Comparison of ENCODE assay signal across 28 cellular contexts in the genomic region with DNA sequence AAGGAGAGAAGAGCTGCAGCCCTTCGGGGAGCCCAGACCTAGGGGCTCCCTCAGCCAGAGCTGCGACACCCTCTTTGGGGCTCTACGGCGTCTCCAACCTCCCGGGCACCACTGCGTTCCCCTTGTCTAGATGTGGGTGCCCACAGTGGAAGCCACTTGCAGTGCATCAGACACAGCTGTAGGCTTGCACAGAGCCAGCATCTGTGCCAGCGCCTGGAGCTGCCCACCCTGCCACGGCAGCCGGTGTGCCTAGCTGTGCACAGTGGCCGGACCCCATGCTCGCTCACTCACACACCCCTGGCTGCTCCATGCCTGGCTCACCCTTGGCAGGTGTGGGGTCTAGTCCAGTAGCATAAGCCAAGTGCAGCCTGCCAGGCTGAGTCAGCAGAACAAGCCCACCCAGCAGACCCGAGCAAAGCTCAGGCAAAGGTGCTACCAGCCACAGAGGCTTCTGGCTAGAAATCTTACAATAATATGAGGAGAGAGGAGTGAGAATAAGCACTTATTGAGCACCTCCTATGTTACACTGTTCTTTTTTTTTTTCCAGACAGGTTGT.
"Had no signal": no experiment of that assay in that cellular context is flagged by ENCODE, and none has a peak within 500 bp of the region (broad histone marks: within the 10 kb centered on the region; RNA-seq: fewer than 3 reads in every experiment).

No MANE protein-coding gene starts in this region.

- H3K9ac ChIP-seq: neural progenitor cell had no signal

- FAIRE-seq: keratinocyte, pancreas, small intestine had no signal

- H3K36me3 Mint-ChIP-seq: mesothelial cell of epicardium; natural killer cell; neural progenitor cell; stimulated activated effector memory CD8-positive, alpha-beta T cell treated with anti-CD3 and anti-CD28 coated beads, Interleukin-12 subunit alpha, Interleukin-12 subunit beta, amount 100 ng/mL, for 72 hours had no signal

- H3K9me3 Mint-ChIP-seq: mesothelial cell of epicardium; natural killer cell; neural progenitor cell; stimulated activated effector memory CD8-positive, alpha-beta T cell treated with anti-CD3 and anti-CD28 coated beads, Interleukin-12 subunit alpha, Interleukin-12 subunit beta, amount 100 ng/mL, for 72 hours had no signal

- H3K4me3 Mint-ChIP-seq: mesothelial cell of epicardium; naive B cell; natural killer cell; nephron progenitor cell; neural progenitor cell; stimulated activated effector memory CD8-positive, alpha-beta T cell treated with anti-CD3 and anti-CD28 coated beads, Interleukin-12 subunit alpha, Interleukin-12 subunit beta, amount 100 ng/mL, for 72 hours; stimulated activated naive CD8-positive, alpha-beta T cell treated with anti-CD3 and anti-CD28 coated beads, Interleukin-15, Interleukin-2, amounts not matched to agents 100 ng/mL and 50 ng/mL, for 24 hours had no signal

- H3K27ac ChIP-seq: neural progenitor cell, prostate gland, sigmoid colon, spleen, suprapubic skin, thoracic aorta, tibial artery, upper lobe of right lung, uterus had no signal

- H3K4me1 Mint-ChIP-seq: natural killer cell had no signal

- H3K4me3 ChIP-seq: lung, neural progenitor cell, prostate gland, sigmoid colon, spleen, suprapubic skin, thoracic aorta, tibial artery, upper lobe of right lung, uterus had no signal

- H3K4me2 ChIP-seq: neural progenitor cell had no signal

- DNase-seq: hippocampal formation; kidney glomerular epithelial cell; left cardiac atrium; left ventricle myocardium superior; naive B cell; natural killer cell; retina; right cardiac atrium; sigmoid colon; spleen; stimulated activated CD4-positive, alpha-beta T cell treated with anti-CD3 and anti-CD28 coated beads, Interleukin-4, amount 100 ng/mL, for 24 hours; stimulated activated naive CD4-positive, alpha-beta T cell; tibial artery; trophoblast cell; upper lobe of right lung; uterus had no signal

- H3K9me3 ChIP-seq: pancreas, prostate gland, sigmoid colon, suprapubic skin, thoracic aorta, tibial artery, upper lobe of right lung, uterus had no signal

- ATAC-seq: left cardiac atrium; left ventricle myocardium superior; right cardiac atrium; stimulated activated effector memory CD8-positive, alpha-beta T cell treated with anti-CD3 and anti-CD28 coated beads, Interleukin-12 subunit alpha, Interleukin-12 subunit beta, amount 100 ng/mL, for 72 hours; upper lobe of right lung had no signal

- H3K36me3 ChIP-seq: neural progenitor cell, pancreas, prostate gland, sigmoid colon, spleen, suprapubic skin, thoracic aorta, tibial artery, upper lobe of right lung, uterus had no signal

- H3K4me1 ChIP-seq: neural progenitor cell, prostate gland, sigmoid colon, spleen, suprapubic skin, tibial artery, upper lobe of right lung, uterus had no signal

- H3K27me3 Mint-ChIP-seq: stimulated activated naive CD8-positive, alpha-beta T cell treated with anti-CD3 and anti-CD28 coated beads, Interleukin-15, Interleukin-2, amounts not matched to agents 100 ng/mL and 50 ng/mL, for 24 hours had no signal

- H3K27ac Mint-ChIP-seq: mesothelial cell of epicardium; natural killer cell; nephron progenitor cell; neural progenitor cell; stimulated activated effector memory CD8-positive, alpha-beta T cell treated with anti-CD3 and anti-CD28 coated beads, Interleukin-12 subunit alpha, Interleukin-12 subunit beta, amount 100 ng/mL, for 72 hours; stimulated activated naive CD8-positive, alpha-beta T cell treated with anti-CD3 and anti-CD28 coated beads, Interleukin-15, Interleukin-2, amounts not matched to agents 100 ng/mL and 50 ng/mL, for 24 hours had no signal

- H3K27me3 ChIP-seq: neural progenitor cell, pancreas, upper lobe of right lung, uterus had no signal
